ENCODE assay signal across 14 cellular contexts in genomic region chr2:235504459-235505200, GRCh38. TPM values are rescaled to one million over a fixed set of nuclear protein-coding genes. Genes with fewer than 3 reads are reported as not detected.
DNase-seq lines count a peak whose midpoint lies in the region; ATAC-seq and TF ChIP-seq lines count a peak whose summit lies in the region.
"Had no signal": no experiment of that assay in that cellular context is flagged by ENCODE, and none has a peak within 500 bp of the region (broad histone marks: within the 10 kb centered on the region; RNA-seq: fewer than 3 reads in every experiment).

No MANE protein-coding gene starts in this region.

- peaks cover 27 to 69% (median 35%) of the 10 kb centered on the region in 4 donors for H3K4me1 ChIP-seq in transverse colon
- H3K4me1 ChIP-seq in foreskin keratinocyte: peaks cover 15% of the 10 kb centered on the region

- peak; percentile 20 for DNase-seq in NCI-H748 (lab: John Stamatoyannopoulos, UW; ENCODE audit: unreplicated experiment)
- DNase-seq in NCI-H748 treated with DMSO at 0.1 percent for 48 hours (lab: John Stamatoyannopoulos, UW): no peak
- peak; percentile 80 for DNase-seq in medulla oblongata (ENCODE audit: extremely low spot score)
- DNase-seq in transverse colon: no peak
- no peak for DNase-seq in foreskin keratinocyte
- DNase-seq in activated CD8-positive, alpha-beta T cell treated with anti-CD3 and anti-CD28 coated beads for 36 hours: no peak
- DNase-seq: activated CD4-positive, alpha-beta T cell treated with anti-CD3 and anti-CD28 coated beads, Interleukin-2, amount 10 ng/mL, durations not matched to agents 7 days and 5 days; natural killer cell; NCI-H2081 treated with DMSO at 0.1 percent for 48 hours; T-helper 1 cell had no signal

- peaks cover 27% of the 10 kb centered on the region for H3K36me3 Mint-ChIP-seq in brain
- no peaks in the 10 kb centered on the region for H3K36me3 Mint-ChIP-seq in activated CD8-positive, alpha-beta T cell treated with anti-CD3 and anti-CD28 coated beads for 36 hours (ENCODE audit: low read depth)
- H3K36me3 Mint-ChIP-seq: natural killer cell had no signal

- H3K27ac ChIP-seq in transverse colon (peak overlapping the region; percentile 56 to 92 (median 63)), foreskin keratinocyte (no peak overlapping the region)
- H3K27ac ChIP-seq: skin epidermis had no signal

- H3K27me3 Mint-ChIP-seq in brain: peaks cover 7% of the 10 kb centered on the region
- H3K27me3 Mint-ChIP-seq in activated CD8-positive, alpha-beta T cell treated with anti-CD3 and anti-CD28 coated beads for 36 hours: peaks cover 36% of the 10 kb centered on the region

- peak overlapping the region in 4 of 5 experiments; percentile 45 to 71 (median 68) for H3K27ac Mint-ChIP-seq in brain
- H3K27ac Mint-ChIP-seq in activated CD8-positive, alpha-beta T cell treated with anti-CD3 and anti-CD28 coated beads for 36 hours: no peak overlapping the region
- H3K27ac Mint-ChIP-seq: activated CD4-positive, alpha-beta T cell treated with anti-CD3 and anti-CD28 coated beads, Interleukin-2, amount 10 ng/mL, durations not matched to agents 7 days and 5 days; natural killer cell had no signal

- TF ChIP-seq EP300 in transverse colon (IDR thresholded peaks at IDR 0.05; ENCODE audit: low read depth): no peak

- POLR2A ChIA-PET in activated CD8-positive, alpha-beta T cell treated with anti-CD3 and anti-CD28 coated beads for 36 hours (lab: Charles Lee): no interaction called here

- H3K36me3 ChIP-seq in transverse colon: no peaks in the 10 kb centered on the region

- WGBS in transverse colon (ENCODE audit: low coverage in 1 of 2), 2 donors: 20 to 58% methylated on average over 1 to 11 of the region's 11 CpGs

- TF ChIP-seq CTCF in brain (conservative IDR thresholded peaks at IDR 0.05) (no peak), transverse colon (IDR thresholded peaks at IDR 0.05) (no peak), foreskin keratinocyte (conservative IDR thresholded peaks at IDR 0.05) (no peak)
- TF ChIP-seq CTCF in activated CD8-positive, alpha-beta T cell treated with anti-CD3 and anti-CD28 coated beads for 36 hours (IDR thresholded peaks at IDR 0.05): no peak

- intact Hi-C loops in transverse colon (cut with DNase I; ENCODE audit: low total_unique reads): no loop called here
- intact Hi-C loops in activated CD8-positive, alpha-beta T cell treated with anti-CD3 and anti-CD28 coated beads for 36 hours (cut with micrococcal nuclease): no loop called here

- no peaks in the 10 kb centered on the region for H3K9me3 ChIP-seq in transverse colon

- H3K9me3 Mint-ChIP-seq in brain: no peaks in the 10 kb centered on the region
- no peaks in the 10 kb centered on the region for H3K9me3 Mint-ChIP-seq in activated CD8-positive, alpha-beta T cell treated with anti-CD3 and anti-CD28 coated beads for 36 hours
- H3K9me3 Mint-ChIP-seq: central memory CD8-positive, alpha-beta T cell; natural killer cell had no signal

- peaks cover 86% of the 10 kb centered on the region for H3K4me1 Mint-ChIP-seq in brain
- H3K4me1 Mint-ChIP-seq in activated CD8-positive, alpha-beta T cell treated with anti-CD3 and anti-CD28 coated beads for 36 hours (ENCODE audit: low read depth): peaks cover 13% of the 10 kb centered on the region

- peak overlapping the region; percentile 7 to 51 (median 22) for H3K4me3 Mint-ChIP-seq in brain
- H3K4me3 Mint-ChIP-seq in activated CD8-positive, alpha-beta T cell treated with anti-CD3 and anti-CD28 coated beads for 36 hours: no peak overlapping the region
- H3K4me3 Mint-ChIP-seq: activated CD4-positive, alpha-beta T cell treated with anti-CD3 and anti-CD28 coated beads, Interleukin-2, amount 10 ng/mL, durations not matched to agents 7 days and 5 days; central memory CD8-positive, alpha-beta T cell; natural killer cell had no signal

- no peak overlapping the region for H3K4me3 ChIP-seq in transverse colon
- H3K4me3 ChIP-seq: skin epidermis had no signal

- no peak for ATAC-seq in foreskin keratinocyte
- no peak for ATAC-seq in activated CD8-positive, alpha-beta T cell treated with anti-CD3 and anti-CD28 coated beads for 36 hours
- no peak for ATAC-seq in GM18870 (IDR thresholded peaks at IDR 0.05; ENCODE audit: unreplicated experiment)
- ATAC-seq: natural killer cell had no signal

- no peaks in the 10 kb centered on the region for H3K27me3 ChIP-seq in transverse colon
- no peaks in the 10 kb centered on the region for H3K27me3 ChIP-seq in foreskin keratinocyte

- CTCF ChIA-PET in activated CD8-positive, alpha-beta T cell treated with anti-CD3 and anti-CD28 coated beads for 36 hours (lab: Charles Lee): no interaction called here

- no peak for TF ChIP-seq POLR2A in transverse colon (IDR thresholded peaks at IDR 0.05)

- in situ Hi-C loops in transverse colon (cut with MboI; ENCODE audit: low pct_ligation_motif_present in 1 of 4, low pct_unique_long_range_greater_than_20kb in 1 of 4, low sequenced_read_pairs in 3 of 4): no loop called here

RNA-seq across cellular contexts. Expression of gene AGAP1, which starts 10.8 kb away (rescaled TPM):
- polyA plus RNA-seq in brain (ENCODE audit: insufficient read depth, low read depth, low replicate concordance): 34.9 TPM
- total RNA-seq in transverse colon: 10 to 100 TPM; 56.1 to 96.9 (median 71.2) TPM
- 13.4 and 15.2 TPM in 2 replicates for total RNA-seq in foreskin keratinocyte
- polyA plus RNA-seq in foreskin keratinocyte: 5.6 and 5.8 TPM in 2 replicates
- total RNA-seq in activated CD8-positive, alpha-beta T cell treated with anti-CD3 and anti-CD28 coated beads for 36 hours: 1 to 10 TPM; 2.5 to 2.9 TPM

Comparison
In these comparisons a context has a peak if more than half of its experiments do, and no peak if none do; other contexts are left out.
1. DNase-seq: peak in NCI-H748 (single experiment) and medulla oblongata (single experiment); none in NCI-H748 treated with DMSO at 0.1 percent for 48 hours (single experiment), transverse colon (single experiment), foreskin keratinocyte (0 of 2) and activated CD8-positive, alpha-beta T cell treated with anti-CD3 and anti-CD28 coated beads for 36 hours (single experiment).